ENCODE assay signal across 8 cellular contexts in genomic region chr12:56987551-56988053, GRCh38. TPM values are rescaled to one million over a fixed set of nuclear protein-coding genes. Genes with fewer than 3 reads are reported as not detected.
DNase-seq lines count a peak whose midpoint lies in the region; ATAC-seq and TF ChIP-seq lines count a peak whose summit lies in the region.

No MANE protein-coding gene starts in this region.

- intact Hi-C loops in right lobe of liver (cut with DNase I), result loop anchor here (5.0 to 10.0 kb wide), 2 partner anchors 223 to 225 kb away; partner anchors contain the start of gene HSD17B6 (in 2 of the 2)

- DNase-seq in DMS53 treated with DMSO at 0.1 percent for 48 hours (lab: John Stamatoyannopoulos, UW; ENCODE audit: unreplicated experiment), result peak; percentile 86
- DNase-seq in NCI-H748 (lab: John Stamatoyannopoulos, UW; ENCODE audit: unreplicated experiment), result peak; percentile 74
- peak; percentile 76 for DNase-seq in activated CD4-positive, alpha-beta T cell treated with anti-CD3 and anti-CD28 coated beads, Interleukin-2, amount 50 U/mL, for 1 hour
- peak; percentile 82 for DNase-seq in coronary artery (ENCODE audit: low spot score)
- DNase-seq in right lobe of liver, result peak; percentile 84 to 90 (median 90)
- DNase-seq in stimulated activated CD4-positive, alpha-beta T cell treated with anti-CD3 and anti-CD28 coated beads, Interleukin-4, amount 100 ng/mL, for 4 hours, result peak; percentile 59 to 76

- peak; percentile 95 for TF ChIP-seq CTCF in coronary artery (IDR thresholded peaks at IDR 0.05)
- peak; percentile 94 to 97 (median 94) for TF ChIP-seq CTCF in right lobe of liver (IDR thresholded peaks at IDR 0.05)

- TF ChIP-seq POLR2A in right lobe of liver (IDR thresholded peaks at IDR 0.05), result no peak

- WGBS in right lobe of liver (ENCODE audit: insufficient coverage, low coverage, low lambda C conversion rate, missing lambda C conversion rate), result 9% methylated on average over 7 of the region's 11 CpGs

- no peaks in the 10 kb centered on the region for H3K36me3 ChIP-seq in right lobe of liver

- H3K27ac ChIP-seq in coronary artery, result no peak overlapping the region
- peak overlapping the region in 1 of 3 donors; percentile 15 for H3K27ac ChIP-seq in right lobe of liver

- no peaks in the 10 kb centered on the region for H3K27me3 ChIP-seq in right lobe of liver

- H3K9me3 ChIP-seq in right lobe of liver, result no peaks in the 10 kb centered on the region

- ATAC-seq in HG03354 (IDR thresholded peaks at IDR 0.05; ENCODE audit: poor library complexity, severe bottlenecking, unreplicated experiment), result peak; percentile 68
- ATAC-seq in right lobe of liver, result peak; percentile 83 to 86 (median 85)
- no peak for ATAC-seq in HG03571 (IDR thresholded peaks at IDR 0.05; ENCODE audit: unreplicated experiment)

- peaks cover 0 to 39% (median 12%) of the 10 kb centered on the region in 4 donors for H3K4me1 ChIP-seq in right lobe of liver

- no peak overlapping the region for H3K4me3 ChIP-seq in coronary artery
- H3K4me3 ChIP-seq in right lobe of liver, result no peak overlapping the region

RNA-seq across cellular contexts. Expression of gene ZBTB39, which starts 18.7 kb away (rescaled TPM):
- total RNA-seq in right lobe of liver, result 1 to 10 TPM; 1.8 to 3.7 (median 3.3) TPM

RNA-seq across cellular contexts. Expression of gene TAC3, which starts 28.7 kb away (rescaled TPM):
- total RNA-seq in right lobe of liver, result not detected

RNA-seq across cellular contexts. Expression of gene RDH16, which starts 30.2 kb away (rescaled TPM):
- total RNA-seq in right lobe of liver, result 100 to 1,000 TPM in 4 of 6 experiments, 10 to 100 TPM in 2; 84.6 to 481 (median 147) TPM

RNA-seq across cellular contexts. Expression of gene SDR9C7, which starts 53.4 kb away (rescaled TPM):
- not detected for total RNA-seq in right lobe of liver
